ENCODE assay signal across 1 cellular context in genomic region chr9:93132287-93132927, GRCh38.
TF ChIP-seq lines count a peak whose summit lies in the region.

No MANE protein-coding gene starts in this region.

TF ChIP-seq in K562, 482 proteins besides CTCF, POLR2A, EP300 and RAD21:
- TF ChIP-seq ZBTB11 (CRISPR knock-in tag; IDR thresholded peaks at IDR 0.05) = peak in 1 of 3 experiments; percentile 20; a peak in 1 of 6 replicates
- TF ChIP-seq NR2C2 (CRISPR knock-in tag; IDR thresholded peaks at IDR 0.05) = no peak
- no peak for TF ChIP-seq NR2C2 (tag; IDR thresholded peaks at IDR 0.05)
- TF ChIP-seq, protein P1, sequence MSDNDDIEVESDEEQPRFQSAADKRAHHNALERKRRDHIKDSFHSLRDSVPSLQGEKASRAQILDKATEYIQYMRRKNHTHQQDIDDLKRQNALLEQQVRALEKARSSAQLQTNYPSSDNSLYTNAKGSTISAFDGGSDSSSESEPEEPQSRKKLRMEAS (CRISPR knock-in tag; IDR thresholded peaks at IDR 0.05) = 0 out of 2 replicates have a peak, but pooled peaks have one; percentile 27
- no peak for TF ChIP-seq ZNF212 (CRISPR knock-in tag; IDR thresholded peaks at IDR 0.05)
- TF ChIP-seq, protein P2, sequence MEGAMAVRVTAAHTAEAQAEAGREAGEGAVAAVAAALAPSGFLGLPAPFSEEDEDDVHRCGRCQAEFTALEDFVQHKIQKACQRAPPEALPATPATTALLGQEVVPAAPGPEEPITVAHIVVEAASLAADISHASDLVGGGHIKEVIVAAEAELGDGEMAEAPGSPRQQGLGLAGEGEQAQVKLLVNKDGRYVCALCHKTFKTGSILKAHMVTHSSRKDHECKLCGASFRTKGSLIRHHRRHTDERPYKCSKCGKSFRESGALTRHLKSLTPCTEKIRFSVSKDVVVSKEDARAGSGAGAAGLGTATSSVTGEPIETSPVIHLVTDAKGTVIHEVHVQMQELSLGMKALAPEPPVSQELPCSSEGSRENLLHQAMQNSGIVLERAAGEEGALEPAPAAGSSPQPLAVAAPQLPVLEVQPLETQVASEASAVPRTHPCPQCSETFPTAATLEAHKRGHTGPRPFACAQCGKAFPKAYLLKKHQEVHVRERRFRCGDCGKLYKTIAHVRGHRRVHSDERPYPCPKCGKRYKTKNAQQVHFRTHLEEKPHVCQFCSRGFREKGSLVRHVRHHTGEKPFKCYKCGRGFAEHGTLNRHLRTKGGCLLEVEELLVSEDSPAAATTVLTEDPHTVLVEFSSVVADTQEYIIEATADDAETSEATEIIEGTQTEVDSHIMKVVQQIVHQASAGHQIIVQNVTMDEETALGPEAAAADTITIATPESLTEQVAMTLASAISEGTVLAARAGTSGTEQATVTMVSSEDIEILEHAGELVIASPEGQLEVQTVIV (CRISPR knock-in tag; IDR thresholded peaks at IDR 0.05; ENCODE audit: borderline replicate concordance) = no peak
- no peak for TF ChIP-seq ERF (CRISPR knock-in tag; IDR thresholded peaks at IDR 0.05)
